26 cellular contexts compared by ENCODE assay signal in the genomic region with DNA sequence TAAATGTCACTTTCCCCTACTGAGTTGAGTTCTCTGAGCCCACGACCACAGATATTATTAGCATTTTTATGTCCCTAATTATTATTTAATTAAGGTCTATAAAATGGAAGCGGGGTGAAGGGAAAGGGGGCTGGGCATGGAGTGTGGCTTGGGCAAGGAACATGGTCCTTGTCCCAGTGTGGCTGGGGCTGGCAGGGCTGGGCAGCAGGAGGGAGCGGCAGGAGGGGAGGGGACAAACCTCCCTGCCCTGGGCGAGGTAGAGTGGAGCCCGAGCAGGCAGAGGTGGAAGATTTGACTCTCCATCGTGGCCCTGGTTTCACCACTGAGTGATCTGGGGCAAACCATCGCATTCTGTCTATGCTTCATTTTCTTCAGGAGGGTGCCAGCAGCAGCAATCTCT.
DNase-seq lines count a peak whose midpoint lies in the region; ATAC-seq and TF ChIP-seq lines count a peak whose summit lies in the region.
"Had no signal": no experiment of that assay in that cellular context is flagged by ENCODE, and none has a peak within 500 bp of the region (broad histone marks: within the 10 kb centered on the region; RNA-seq: fewer than 3 reads in every experiment).

No MANE protein-coding gene starts in this region.

- H3K4ac ChIP-seq in neuronal stem cell (ENCODE audit: low read length), result no peak overlapping the region

- no peak overlapping the region for H2AFZ ChIP-seq in neuronal stem cell (ENCODE audit: low read length)

- H3K9me3 ChIP-seq in neuronal stem cell (replicated peaks in 1 of 2; ENCODE audit: control insufficient read depth in 2 of 2, insufficient read depth in 1 of 2, low read depth in 1 of 2, low read length in 2 of 2) (no peaks in the 10 kb centered on the region), transverse colon (no peaks in the 10 kb centered on the region), gastroesophageal sphincter (no peaks in the 10 kb centered on the region)
- H3K9me3 ChIP-seq: BE2C, BLaER1 had no signal

- no peak overlapping the region for H3K4me2 ChIP-seq in neuronal stem cell (ENCODE audit: insufficient read depth, low read length, poor library complexity, severe bottlenecking)
- H3K4me2 ChIP-seq: BLaER1 had no signal

- H3K27ac Mint-ChIP-seq in nephron, result peak overlapping the region; percentile 49 to 80 (median 69)
- H3K27ac Mint-ChIP-seq: CD14-positive monocyte; CD4-positive, alpha-beta memory T cell; CD4-positive, CD25-positive, alpha-beta regulatory T cell; CD8-positive, alpha-beta memory T cell had no signal

- H2BK15ac ChIP-seq in neuronal stem cell (ENCODE audit: low read length), result no peak overlapping the region

- H2BK12ac ChIP-seq in neuronal stem cell (ENCODE audit: low read length), result no peak overlapping the region

- H3K23ac ChIP-seq in neuronal stem cell (ENCODE audit: low read depth, low read length, poor library complexity), result no peak overlapping the region

- no peak overlapping the region for H3K9ac ChIP-seq in neuronal stem cell (ENCODE audit: low read depth, low read length, poor library complexity)
- H3K9ac ChIP-seq: BLaER1 had no signal

- H2BK120ac ChIP-seq in neuronal stem cell (ENCODE audit: low read depth, low read length), result no peak overlapping the region

- H3K18ac ChIP-seq in neuronal stem cell (ENCODE audit: low read length), result peak overlapping the region; percentile 21

- H3K27ac ChIP-seq in neuronal stem cell (replicated peaks; ENCODE audit: low read length) (no peak overlapping the region), transverse colon (peak overlapping the region in 1 of 4 donors; percentile 78), gastroesophageal sphincter (no peak overlapping the region)
- H3K27ac ChIP-seq: BLaER1 had no signal

- H3K4me1 Mint-ChIP-seq in nephron, result peaks cover 69% of the 10 kb centered on the region
- H3K4me1 Mint-ChIP-seq in activated T-cell treated with anti-CD3 and anti-CD28 coated beads, Interleukin-2, amount 50 U/mL, for 4 hours (ENCODE audit: low read depth), result no peaks in the 10 kb centered on the region
- H3K4me1 Mint-ChIP-seq: CD4-positive, alpha-beta memory T cell; CD4-positive, CD25-positive, alpha-beta regulatory T cell; CD8-positive, alpha-beta memory T cell had no signal

- H3K9me3 Mint-ChIP-seq in nephron, result no peaks in the 10 kb centered on the region
- no peaks in the 10 kb centered on the region for H3K9me3 Mint-ChIP-seq in activated T-cell treated with anti-CD3 and anti-CD28 coated beads, Interleukin-2, amount 50 U/mL, for 4 hours

- no CpG with 5 or more reads among the region's 7 CpGs for WGBS in neuronal stem cell (ENCODE audit: extremely low coverage in 2 of 2, insufficient read length in 2 of 2, insufficient replicate concordance in 1 of 2), 2 donors
- WGBS in transverse colon (ENCODE audit: low coverage in 1 of 2), 2 donors, result 76% methylated on average over 7 of the region's 7 CpGs; no CpG with 5 or more reads in 1 of the 2 donors
- WGBS in gastroesophageal sphincter (ENCODE audit: low coverage in 1 of 2), 2 donors, result 82 to 88% methylated on average over 3 to 6 of the region's 7 CpGs

- no peak overlapping the region for H4K8ac ChIP-seq in neuronal stem cell (ENCODE audit: low read depth, low read length)

- H3K14ac ChIP-seq in neuronal stem cell (ENCODE audit: low read length), result no peak overlapping the region

- TF ChIP-seq POLR2A in transverse colon (IDR thresholded peaks at IDR 0.05) (no peak), gastroesophageal sphincter (IDR thresholded peaks at IDR 0.05) (no peak), GM18505 (IDR thresholded peaks at IDR 0.05; ENCODE audit: borderline replicate concordance, extremely low read depth, insufficient read depth, insufficient read length) (no peak)

- DNase-seq in left colon, result peak in 1 of 2 donors; percentile 51
- DNase-seq in neuronal stem cell (ENCODE audit: low spot score), result no peak
- peak; percentile 46 for DNase-seq in transverse colon
- no peak for DNase-seq in activated T-cell treated with anti-CD3 and anti-CD28 coated beads, Interleukin-2, amount 50 U/mL, for 4 hours
- DNase-seq in head of caudate nucleus, result no peak
- DNase-seq: 8988T; ACHN; BE2C; C1 segment of cervical spinal cord; CD4-positive, alpha-beta memory T cell; CD4-positive, CD25-positive, alpha-beta regulatory T cell; CD8-positive, alpha-beta memory T cell; COR-L47; DMS 273 treated with DMSO at 0.1 percent for 48 hours; DMS153; DMS53; DMS79; DND-41; EL; GDM1 had no signal

- no peak for TF ChIP-seq EP300 in transverse colon (IDR thresholded peaks at IDR 0.05; ENCODE audit: low read depth)
- TF ChIP-seq EP300 in gastroesophageal sphincter (IDR thresholded peaks at IDR 0.05), result no peak

- no peak overlapping the region for H2AK5ac ChIP-seq in neuronal stem cell (ENCODE audit: low read depth, low read length)

- H2BK5ac ChIP-seq in neuronal stem cell (ENCODE audit: low read length), result no peak overlapping the region

- no peaks in the 10 kb centered on the region for H3K79me1 ChIP-seq in neuronal stem cell (ENCODE audit: low read depth, low read length)

- TF ChIP-seq CTCF in nephron (IDR thresholded peaks at IDR 0.05; ENCODE audit: unreplicated experiment in 3 of 3), result no peak
- no peak for TF ChIP-seq CTCF in transverse colon (IDR thresholded peaks at IDR 0.05)
- TF ChIP-seq CTCF in gastroesophageal sphincter (IDR thresholded peaks at IDR 0.05), result no peak

- peaks cover 0 to 6% of the 10 kb centered on the region in 2 donors for H3K4me1 ChIP-seq in neuronal stem cell (ENCODE audit: control insufficient read depth in 2 of 2, insufficient read depth in 1 of 2, low read depth in 1 of 2, low read length in 2 of 2)
- H3K4me1 ChIP-seq in transverse colon, result peaks cover 12 to 68% (median 58%) of the 10 kb centered on the region in 4 donors
- H3K4me1 ChIP-seq in gastroesophageal sphincter, result peaks cover 0 to 12% (median 0%) of the 10 kb centered on the region in 3 donors
- H3K4me1 ChIP-seq: BE2C had no signal

- intact Hi-C loops in left colon (cut with DNase I, micrococcal nuclease) (no loop called here), transverse colon (cut with DNase I; ENCODE audit: low total_unique reads) (no loop called here), head of caudate nucleus (cut with DNase I) (no loop called here)

- H3K27me3 Mint-ChIP-seq in nephron (ENCODE audit: low read depth), result peaks cover 4% of the 10 kb centered on the region
- peaks cover 29% of the 10 kb centered on the region for H3K27me3 Mint-ChIP-seq in activated T-cell treated with anti-CD3 and anti-CD28 coated beads, Interleukin-2, amount 50 U/mL, for 4 hours (ENCODE audit: low read depth)

- ATAC-seq in left colon (peak; percentile 61), gastroesophageal sphincter (no peak), GM18505 (IDR thresholded peaks at IDR 0.05; ENCODE audit: unreplicated experiment) (no peak)
- no peak for ATAC-seq in activated T-cell treated with anti-CD3 and anti-CD28 coated beads, Interleukin-2, amount 50 U/mL, for 4 hours
- ATAC-seq: GM12878 had no signal

- H3K36me3 ChIP-seq in neuronal stem cell (replicated peaks in 1 of 2; ENCODE audit: control insufficient read depth in 2 of 2, insufficient read depth in 2 of 2, low read length in 2 of 2) (no peaks in the 10 kb centered on the region), transverse colon (no peaks in the 10 kb centered on the region), gastroesophageal sphincter (no peaks in the 10 kb centered on the region)
- H3K36me3 ChIP-seq: BE2C, BLaER1 had no signal

- in situ Hi-C loops in transverse colon (cut with MboI; ENCODE audit: low pct_ligation_motif_present in 1 of 4, low pct_unique_long_range_greater_than_20kb in 1 of 4, low sequenced_read_pairs in 3 of 4), result no loop called here

- H3K27me3 ChIP-seq in neuronal stem cell (ENCODE audit: control insufficient read depth in 3 of 3, insufficient read depth in 3 of 3, low read depth in 1 of 3, low read length in 3 of 3) (no peaks in the 10 kb centered on the region), transverse colon (no peaks in the 10 kb centered on the region), gastroesophageal sphincter (no peaks in the 10 kb centered on the region)
- H3K27me3 ChIP-seq: BE2C, BLaER1 had no signal

- no peak overlapping the region for H4K91ac ChIP-seq in neuronal stem cell (ENCODE audit: low read depth, low read length, poor library complexity)

- no peak overlapping the region for H3K4me3 ChIP-seq in neuronal stem cell (ENCODE audit: low read length in 2 of 2)
- no peak overlapping the region for H3K4me3 ChIP-seq in transverse colon
- H3K4me3 ChIP-seq in gastroesophageal sphincter, result no peak overlapping the region
- H3K4me3 ChIP-seq: BLaER1, GM12878 had no signal

- no peak overlapping the region for H3K4me3 Mint-ChIP-seq in nephron
- H3K4me3 Mint-ChIP-seq in activated T-cell treated with anti-CD3 and anti-CD28 coated beads, Interleukin-2, amount 50 U/mL, for 4 hours, result no peak overlapping the region
- H3K4me3 Mint-ChIP-seq: CD14-positive monocyte; CD4-positive, alpha-beta memory T cell; CD4-positive, CD25-positive, alpha-beta regulatory T cell; CD8-positive, alpha-beta memory T cell had no signal

- H3K36me3 Mint-ChIP-seq in nephron (ENCODE audit: low read depth), result no peaks in the 10 kb centered on the region
- no peaks in the 10 kb centered on the region for H3K36me3 Mint-ChIP-seq in activated T-cell treated with anti-CD3 and anti-CD28 coated beads, Interleukin-2, amount 50 U/mL, for 4 hours (ENCODE audit: insufficient read depth)
- H3K36me3 Mint-ChIP-seq: CD14-positive monocyte; CD4-positive, alpha-beta memory T cell; CD4-positive, CD25-positive, alpha-beta regulatory T cell had no signal
